In the genomic region with DNA sequence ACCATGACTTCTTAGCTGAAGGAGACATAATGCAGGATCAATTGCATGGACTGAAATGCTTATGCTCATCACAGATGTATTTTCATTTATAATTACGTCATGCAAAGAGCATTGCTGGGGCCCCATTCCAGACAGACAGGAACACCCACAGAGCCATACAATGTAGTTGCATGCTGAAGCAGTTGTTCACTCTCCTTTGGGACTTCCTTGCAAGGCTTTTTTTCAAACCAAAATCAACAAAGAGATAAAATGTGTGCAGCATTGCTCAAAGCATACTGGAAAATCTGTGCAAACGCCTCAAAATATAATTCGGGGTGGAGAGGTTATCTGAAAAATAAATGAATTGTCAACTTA, we compare ENCODE assay signal across 16 cellular contexts.
DNase-seq lines count a peak whose midpoint lies in the region; ATAC-seq and TF ChIP-seq lines count a peak whose summit lies in the region.
"Had no signal": no experiment of that assay in that cellular context is flagged by ENCODE, and none has a peak within 500 bp of the region (broad histone marks: within the 10 kb centered on the region; RNA-seq: fewer than 3 reads in every experiment).

No MANE protein-coding gene starts in this region.

- H3K9me3 ChIP-seq in suprapubic skin, result no peaks in the 10 kb centered on the region

- peaks cover 37% of the 10 kb centered on the region for H3K9me3 Mint-ChIP-seq in nephron progenitor cell

- no peaks in the 10 kb centered on the region for H3K27me3 ChIP-seq in suprapubic skin
- H3K27me3 ChIP-seq: breast epithelium, foreskin keratinocyte had no signal

- peaks cover 35% of the 10 kb centered on the region for H3K36me3 Mint-ChIP-seq in nephron progenitor cell (ENCODE audit: low read depth)

- TF ChIP-seq EP300 in suprapubic skin (IDR thresholded peaks at IDR 0.05), result no peak

- H3K4me3 ChIP-seq in suprapubic skin, result no peak overlapping the region
- H3K4me3 ChIP-seq: breast epithelium had no signal

- no peak overlapping the region for H3K27ac Mint-ChIP-seq in nephron progenitor cell
- H3K27ac Mint-ChIP-seq: activated T-cell treated with anti-CD3 and anti-CD28 coated beads, Interleukin-2, amount 50 U/mL, for 72 hours; stimulated activated naive CD8-positive, alpha-beta T cell treated with anti-CD3 and anti-CD28 coated beads, Interleukin-15, Interleukin-2, amounts not matched to agents 100 ng/mL and 50 ng/mL, for 24 hours had no signal

- H3K4me1 Mint-ChIP-seq in nephron progenitor cell, result peaks cover 42% of the 10 kb centered on the region

- ATAC-seq in esophagus mucosa, result no peak
- no peak for ATAC-seq in HG02884 (IDR thresholded peaks at IDR 0.05; ENCODE audit: unreplicated experiment)
- ATAC-seq: activated T-cell treated with anti-CD3 and anti-CD28 coated beads, Interleukin-2, amount 50 U/mL, for 72 hours; foreskin keratinocyte had no signal

- no peaks in the 10 kb centered on the region for H3K4me1 ChIP-seq in suprapubic skin
- H3K4me1 ChIP-seq: breast epithelium, foreskin keratinocyte had no signal

- peak overlapping the region; percentile 23 for H3K4me3 Mint-ChIP-seq in nephron progenitor cell
- H3K4me3 Mint-ChIP-seq: activated T-cell treated with anti-CD3 and anti-CD28 coated beads, Interleukin-2, amount 50 U/mL, for 72 hours; stimulated activated naive CD8-positive, alpha-beta T cell treated with anti-CD3 and anti-CD28 coated beads, Interleukin-15, Interleukin-2, amounts not matched to agents 100 ng/mL and 50 ng/mL, for 24 hours had no signal

- TF ChIP-seq POLR2A in suprapubic skin (IDR thresholded peaks at IDR 0.05), result no peak

- 46% methylated on average over 3 of the region's 3 CpGs for WGBS in suprapubic skin

- H3K36me3 ChIP-seq in suprapubic skin, result no peaks in the 10 kb centered on the region
- H3K36me3 ChIP-seq: breast epithelium had no signal

- no peak overlapping the region for H3K27ac ChIP-seq in suprapubic skin
- H3K27ac ChIP-seq: breast epithelium, foreskin keratinocyte had no signal

- no peaks in the 10 kb centered on the region for H3K27me3 Mint-ChIP-seq in nephron progenitor cell (ENCODE audit: low read depth, poor library complexity)
- H3K27me3 Mint-ChIP-seq: stimulated activated naive CD8-positive, alpha-beta T cell treated with anti-CD3 and anti-CD28 coated beads, Interleukin-15, Interleukin-2, amounts not matched to agents 100 ng/mL and 50 ng/mL, for 24 hours had no signal

- TF ChIP-seq CTCF in nephron progenitor cell (IDR thresholded peaks at IDR 0.05), result no peak
- TF ChIP-seq CTCF in suprapubic skin (IDR thresholded peaks at IDR 0.05), result no peak

- peak; percentile 60 for DNase-seq in GM03348 (ENCODE audit: low spot score)
- peak; percentile 79 for DNase-seq in NCI-H1092 treated with DMSO at 0.1 percent for 48 hours (lab: John Stamatoyannopoulos, UW)
- DNase-seq in dermis blood vessel endothelial cell, result peak; percentile 5
- DNase-seq in nephron progenitor cell, result no peak
- no peak for DNase-seq in activated naive CD4-positive, alpha-beta T cell treated with Interleukin-2 at 50 U/mL for 16 hours
- DNase-seq in suprapubic skin (ENCODE audit: low spot score in 2 of 2), result no peak
- DNase-seq: activated CD4-positive, alpha-beta T cell treated with anti-CD3 and anti-CD28 coated beads for 1 hour; activated T-cell treated with anti-CD3 and anti-CD28 coated beads, Interleukin-2, amount 50 U/mL, for 72 hours; foreskin keratinocyte; left cardiac atrium; occipital lobe; stimulated activated CD4-positive, alpha-beta T cell treated with anti-CD3 and anti-CD28 coated beads, Interleukin-2, amount 100 ng/mL, for 48 hours had no signal

Comparison
In these comparisons a context has a peak if more than half of its experiments do, and no peak if none do; other contexts are left out.
1. DNase-seq: peak in GM03348 (single experiment), NCI-H1092 treated with DMSO at 0.1 percent for 48 hours (single experiment) and dermis blood vessel endothelial cell (single experiment); none in nephron progenitor cell (single experiment), activated naive CD4-positive, alpha-beta T cell treated with Interleukin-2 at 50 U/mL for 16 hours (single experiment) and suprapubic skin (0 of 2).